Comparison of ENCODE assay signal across 20 cellular contexts in the genomic region with DNA sequence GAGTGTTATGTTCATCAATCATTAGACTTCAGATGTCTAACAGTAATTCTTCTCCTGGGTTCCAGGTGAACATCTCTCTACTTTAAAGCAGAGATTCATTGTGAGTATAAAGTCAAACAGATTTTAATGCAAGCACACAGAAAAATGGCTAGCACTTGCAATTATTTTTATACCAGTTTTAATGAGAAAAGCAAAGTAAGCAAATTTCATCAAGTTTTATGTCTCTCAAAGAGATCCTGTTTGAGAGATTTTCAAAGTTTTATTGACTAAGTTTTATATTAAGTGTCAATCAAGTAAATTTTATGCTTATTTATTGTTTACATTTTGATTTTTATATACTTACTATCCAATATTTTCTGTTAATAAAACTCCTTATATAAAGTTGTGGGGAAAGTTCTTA.
DNase-seq lines count a peak whose midpoint lies in the region; ATAC-seq, FAIRE-seq and TF ChIP-seq lines count a peak whose summit lies in the region.
"Had no signal": no experiment of that assay in that cellular context is flagged by ENCODE, and none has a peak within 500 bp of the region (broad histone marks: within the 10 kb centered on the region; RNA-seq: fewer than 3 reads in every experiment).

No MANE protein-coding gene starts in this region.

- H3K9me3 ChIP-seq in A549, result no peaks in the 10 kb centered on the region
- H3K9me3 ChIP-seq in IMR-90 (ENCODE audit: control insufficient read depth, insufficient read depth, low read length), result peaks cover 8% of the 10 kb centered on the region
- H3K9me3 ChIP-seq: BE2C had no signal

- H3K27me3 ChIP-seq in IMR-90 (ENCODE audit: control insufficient read depth, insufficient read depth, low read length), result no peaks in the 10 kb centered on the region
- H3K27me3 ChIP-seq: BE2C; BLaER1 treated with 17β-estradiol and CSF1 and Interleukin-3, amounts not matched to agents 10 nM and 100 nM had no signal

- no peak overlapping the region for H2BK120ac ChIP-seq in IMR-90 (ENCODE audit: low read depth, low read length)

- no peaks in the 10 kb centered on the region for H3K79me1 ChIP-seq in IMR-90 (ENCODE audit: low read depth in 1 of 2, low read length in 2 of 2)

- no peak overlapping the region for H3K4me3 ChIP-seq in A549
- no peak overlapping the region for H3K4me3 ChIP-seq in IMR-90 (ENCODE audit: insufficient read depth, low read depth, low read length)
- H3K4me3 ChIP-seq: BLaER1 treated with 17β-estradiol and CSF1 and Interleukin-3, amounts not matched to agents 10 nM and 100 nM; GM23338 had no signal

- POLR2A ChIA-PET in A549 (lab: Yijun Ruan, JAX) (no interaction called here), IMR-90 (lab: Charles Lee; ENCODE audit: unreplicated experiment) (no interaction called here)

- no peak overlapping the region for H4K5ac ChIP-seq in IMR-90 (ENCODE audit: low read depth, low read length)

- no peak overlapping the region for H4K91ac ChIP-seq in IMR-90 (ENCODE audit: insufficient read depth, low read depth, low read length)

- H2AK5ac ChIP-seq in IMR-90 (ENCODE audit: low read depth, low read length), result no peak overlapping the region

- TF ChIP-seq POLR2A in A549 (IDR thresholded peaks at IDR 0.05; ENCODE audit: low read length), result no peak
- no peak for TF ChIP-seq POLR2A in IMR-90 (IDR thresholded peaks at IDR 0.05; ENCODE audit: low read depth, low read length)

- in situ Hi-C loops in IMR-90 (cut with MboI; ENCODE audit: low sequenced_read_pairs), result no loop called here

- intact Hi-C loops in IMR-90 (cut with micrococcal nuclease), result no loop called here

- no peaks in the 10 kb centered on the region for H3K9me1 ChIP-seq in IMR-90 (ENCODE audit: insufficient read depth, low read length)

- no peak for ATAC-seq in A549
- no peak for ATAC-seq in IMR-90 (ENCODE audit: low read depth)
- no peak for ATAC-seq in HG02870 (IDR thresholded peaks at IDR 0.05; ENCODE audit: unreplicated experiment)
- ATAC-seq: GM23338 had no signal

- CTCF ChIA-PET in A549 (lab: Yijun Ruan, JAX), result no interaction called here
- CTCF ChIA-PET in IMR-90 (lab: Yijun Ruan, JAX), result no interaction called here

- no peak for DNase-seq in A549 (ENCODE audit: low read depth in 1 of 2, low spot score in 1 of 2)
- no peak for DNase-seq in IMR-90
- no peak for DNase-seq in frontal cortex (ENCODE audit: low spot score in 2 of 2)
- DNase-seq in activated gamma-delta T cell (lab: John Stamatoyannopoulos, UW), result no peak
- no peak for DNase-seq in NCI-H2081 treated with DMSO at 0.1 percent for 48 hours (lab: John Stamatoyannopoulos, UW)
- DNase-seq: ACHN; AML-193; BE2C; CD4-positive, alpha-beta T cell; CD8-positive, alpha-beta memory T cell; DMS 273 treated with DMSO at 0.1 percent for 48 hours; DMS79; GF-D8; H9; HFFc6 had no signal

- H3K4me1 ChIP-seq in A549 (no peaks in the 10 kb centered on the region), IMR-90 (ENCODE audit: control insufficient read depth, insufficient read depth, low read length) (no peaks in the 10 kb centered on the region)
- H3K4me1 ChIP-seq: BE2C; BLaER1 treated with 17β-estradiol and CSF1 and Interleukin-3, amounts not matched to agents 10 nM and 100 nM had no signal

- TF ChIP-seq RAD21 in A549 (conservative IDR thresholded peaks at IDR 0.05 in 1 of 2, IDR thresholded peaks at IDR 0.05 in 1 of 2), result no peak
- TF ChIP-seq RAD21 in IMR-90 (IDR thresholded peaks at IDR 0.05; ENCODE audit: low read length), result no peak

- H3K23ac ChIP-seq in IMR-90 (ENCODE audit: low read depth, low read length), result no peak overlapping the region

- H3K18ac ChIP-seq in IMR-90 (ENCODE audit: low read depth, low read length), result no peak overlapping the region

- no peak overlapping the region for H3K9ac ChIP-seq in IMR-90 (ENCODE audit: low read depth, low read length)
- H3K9ac ChIP-seq: BLaER1 treated with 17β-estradiol and CSF1 and Interleukin-3, amounts not matched to agents 10 nM and 100 nM had no signal

- no peak overlapping the region for H2BK20ac ChIP-seq in IMR-90 (ENCODE audit: low read depth, low read length)

- TF ChIP-seq CTCF in A549 (IDR thresholded peaks at IDR 0.05), result no peak
- TF ChIP-seq CTCF in IMR-90 (conservative IDR thresholded peaks at IDR 0.05; ENCODE audit: low read depth, low read length), result no peak

- no peak overlapping the region for H2BK5ac ChIP-seq in IMR-90 (ENCODE audit: low read depth, low read length, poor library complexity, severe bottlenecking)

- no peak overlapping the region for H3K56ac ChIP-seq in IMR-90 (ENCODE audit: extremely low read depth, insufficient read depth, low read length)

- no peak overlapping the region for H4K8ac ChIP-seq in IMR-90 (ENCODE audit: low read depth in 2 of 2, low read length in 2 of 2)

- no peak overlapping the region for H3K4ac ChIP-seq in IMR-90 (ENCODE audit: low read depth, low read length)

- FAIRE-seq in A549 (lab: Jason Lieb, UNC) (no peak), frontal cortex (lab: Jason Lieb, UNC) (peak; percentile 57)
- FAIRE-seq: GM12891, GM18507 had no signal

- BruUV-seq in IMR-90 (replicated peaks; lab: Mats Ljungman, UMichigan), result no TSS peak

- no peak overlapping the region for H2BK15ac ChIP-seq in IMR-90 (ENCODE audit: low read depth, low read length)

- no peak overlapping the region for H2AK9ac ChIP-seq in IMR-90 (replicated peaks; ENCODE audit: low read depth, low read length, poor library complexity)

- no peaks in the 10 kb centered on the region for H4K20me1 ChIP-seq in IMR-90 (ENCODE audit: insufficient read depth, low read length)
- H4K20me1 ChIP-seq: BLaER1 treated with 17β-estradiol and CSF1 and Interleukin-3, amounts not matched to agents 10 nM and 100 nM had no signal

- H3K4me2 ChIP-seq in A549, result no peak overlapping the region
- no peak overlapping the region for H3K4me2 ChIP-seq in IMR-90 (ENCODE audit: low read depth, low read length)
- H3K4me2 ChIP-seq: BLaER1 treated with 17β-estradiol and CSF1 and Interleukin-3, amounts not matched to agents 10 nM and 100 nM; GM23338 had no signal

- H3K36me3 ChIP-seq in IMR-90 (ENCODE audit: control insufficient read depth, insufficient read depth, low read length), result no peaks in the 10 kb centered on the region
- H3K36me3 ChIP-seq: BE2C; BLaER1 treated with 17β-estradiol and CSF1 and Interleukin-3, amounts not matched to agents 10 nM and 100 nM had no signal

- H3K14ac ChIP-seq in IMR-90 (replicated peaks; ENCODE audit: low read depth, low read length), result no peak overlapping the region

- dilution Hi-C loops in IMR-90 (cut with HindIII; ENCODE audit: low sequenced_read_pairs, unreplicated experiment), result no loop called here

- no peak overlapping the region for H2AFZ ChIP-seq in IMR-90 (replicated peaks; ENCODE audit: low read length, poor library complexity)
- H2AFZ ChIP-seq: GM23338 had no signal

- no peak for TF ChIP-seq EP300 in A549 (IDR thresholded peaks at IDR 0.05)

- H3K27ac ChIP-seq in A549 (no peak overlapping the region), IMR-90 (ENCODE audit: insufficient read depth, low read length) (no peak overlapping the region)
- H3K27ac ChIP-seq: BLaER1 treated with 17β-estradiol and CSF1 and Interleukin-3, amounts not matched to agents 10 nM and 100 nM had no signal

TF ChIP-seq in A549, 52 proteins besides CTCF, POLR2A, EP300 and RAD21:
- TF ChIP-seq MAFK (IDR thresholded peaks at IDR 0.05; ENCODE audit: partially characterized antibody), result peak; percentile 45
- no peak for TF ChIP-seq CEBPB (IDR thresholded peaks at IDR 0.05)
- no peak for TF ChIP-seq CBX2 (IDR thresholded peaks at IDR 0.05; ENCODE audit: borderline replicate concordance, low read depth)
- TF ChIP-seq FOXS1 (CRISPR knock-in tag; IDR thresholded peaks at IDR 0.05), result no peak

TF ChIP-seq in IMR-90, 13 proteins besides CTCF, POLR2A, EP300 and RAD21:
- no peak for TF ChIP-seq RFX5 (IDR thresholded peaks at IDR 0.05; ENCODE audit: low read depth, low read length)
- TF ChIP-seq SMC3 (IDR thresholded peaks at IDR 0.05; ENCODE audit: low read depth, low read length), result no peak
- peak; percentile 62 for TF ChIP-seq MAFK (IDR thresholded peaks at IDR 0.05; ENCODE audit: low read depth, low read length)
- TF ChIP-seq FOS (IDR thresholded peaks at IDR 0.05; ENCODE audit: low read depth, low read length), result no peak
- TF ChIP-seq CEBPB (IDR thresholded peaks at IDR 0.05; ENCODE audit: low read depth, low read length), result no peak
- TF ChIP-seq BHLHE40 (IDR thresholded peaks at IDR 0.05; ENCODE audit: low read depth, low read length), result no peak
